ENCODE assay signal across 26 cellular contexts in the genomic region with DNA sequence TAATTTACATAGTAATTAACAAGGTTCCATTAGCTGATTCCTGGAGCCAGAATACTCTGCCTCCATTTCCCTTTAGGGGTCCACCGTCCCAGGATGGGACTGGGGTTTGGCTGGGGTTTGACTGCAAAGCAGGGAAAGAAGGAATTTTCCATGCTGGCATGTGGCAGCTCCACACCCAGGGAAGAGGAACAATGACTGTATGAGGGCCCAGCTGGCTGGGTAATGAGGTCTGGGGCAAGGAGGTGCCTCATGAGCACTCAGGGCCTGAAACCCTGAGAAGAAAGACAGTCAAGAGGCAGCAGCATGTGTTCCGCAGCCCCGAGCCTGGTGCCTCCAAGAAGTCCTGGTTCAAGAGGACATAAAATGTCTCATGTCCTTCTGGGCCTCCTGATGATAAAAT.
A peak's percentile ranks its signal among the peaks of the same experiment; 100 is the strongest.
DNase-seq lines count a peak whose midpoint lies in the region; ATAC-seq and TF ChIP-seq lines count a peak whose summit lies in the region.
"Had no signal": no experiment of that assay in that cellular context is flagged by ENCODE, and none has a peak within 500 bp of the region (broad histone marks: within the 10 kb centered on the region; RNA-seq: fewer than 3 reads in every experiment).

No MANE protein-coding gene starts in this region.

- H3K4me2 ChIP-seq in BLaER1, result peak overlapping the region; percentile 54
- no peak overlapping the region for H3K4me2 ChIP-seq in GM23248 (ENCODE audit: unreplicated experiment)

- H3K4me3 Mint-ChIP-seq in endodermal cell, result no peak overlapping the region
- H3K4me3 Mint-ChIP-seq: activated CD4-positive, alpha-beta memory T cell treated with anti-CD3 and anti-CD28 coated beads for 36 hours; activated naive CD8-positive, alpha-beta T cell treated with anti-CD3 and anti-CD28 coated beads for 36 hours; CD4-positive, CD25-positive, alpha-beta regulatory T cell; central memory CD8-positive, alpha-beta T cell; H9; nephron progenitor cell had no signal

- H3K9ac ChIP-seq in BLaER1, result no peak overlapping the region
- peak overlapping the region; percentile 24; the same call in 1 of the 2 replicates for H3K9ac ChIP-seq in GM23248
- H3K9ac ChIP-seq in endodermal cell (ENCODE audit: extremely low read depth, low read length, poor library complexity, severe bottlenecking), result no peak overlapping the region

- H3K36me3 ChIP-seq in BLaER1 (no peaks in the 10 kb centered on the region), GM23248 (ENCODE audit: low read depth) (no peaks in the 10 kb centered on the region), endodermal cell (ENCODE audit: control insufficient read depth, insufficient read depth, low read length) (no peaks in the 10 kb centered on the region), gastrocnemius medialis (no peaks in the 10 kb centered on the region)
- H3K36me3 ChIP-seq: pancreas, vagina had no signal

- H3K4me1 ChIP-seq in BLaER1, result peaks cover 64% of the 10 kb centered on the region
- H3K4me1 ChIP-seq in GM23248 (ENCODE audit: insufficient read depth), result peaks cover 33% of the 10 kb centered on the region
- no peaks in the 10 kb centered on the region for H3K4me1 ChIP-seq in endodermal cell (ENCODE audit: control insufficient read depth, insufficient read depth, low read length)
- H3K4me1 ChIP-seq in gastrocnemius medialis, result peaks cover 47 to 55% of the 10 kb centered on the region in 2 donors

- no peaks in the 10 kb centered on the region for H3K79me2 ChIP-seq in GM23248 (ENCODE audit: insufficient read depth)

- H3K4me1 Mint-ChIP-seq in endodermal cell, result peaks cover 20% of the 10 kb centered on the region
- H3K4me1 Mint-ChIP-seq: activated naive CD8-positive, alpha-beta T cell treated with anti-CD3 and anti-CD28 coated beads for 36 hours; CD4-positive, CD25-positive, alpha-beta regulatory T cell; central memory CD8-positive, alpha-beta T cell had no signal

- intact Hi-C loops in gastrocnemius medialis (cut with DNase I; ENCODE audit: low total_unique reads), result no loop called here

- peaks cover 10% of the 10 kb centered on the region; the same call in 1 of the 2 replicates for H3K27me3 ChIP-seq in BLaER1
- H3K27me3 ChIP-seq in GM23248 (replicated peaks; ENCODE audit: insufficient read depth), result no peaks in the 10 kb centered on the region
- H3K27me3 ChIP-seq in endodermal cell (ENCODE audit: control insufficient read depth, insufficient read depth, low read length, poor library complexity, severe bottlenecking), result no peaks in the 10 kb centered on the region
- no peaks in the 10 kb centered on the region for H3K27me3 ChIP-seq in gastrocnemius medialis
- H3K27me3 ChIP-seq: dorsolateral prefrontal cortex, pancreas, vagina had no signal

- H3K9me3 ChIP-seq in BLaER1 (no peaks in the 10 kb centered on the region), GM23248 (ENCODE audit: low read depth) (no peaks in the 10 kb centered on the region), endodermal cell (ENCODE audit: control insufficient read depth, low read length) (no peaks in the 10 kb centered on the region), gastrocnemius medialis (no peaks in the 10 kb centered on the region)
- H3K9me3 ChIP-seq: pancreas, vagina had no signal

- no peak overlapping the region for H3K27ac ChIP-seq in BLaER1
- H3K27ac ChIP-seq in GM23248, result no peak overlapping the region
- H3K27ac ChIP-seq in endodermal cell (ENCODE audit: low read depth, low read length), result no peak overlapping the region
- H3K27ac ChIP-seq in gastrocnemius medialis, result peak overlapping the region in 3 of 4 donors; percentile 17 to 73 (median 57)
- H3K27ac ChIP-seq: dorsolateral prefrontal cortex, pancreas, vagina had no signal

- no peaks in the 10 kb centered on the region for H3K9me2 ChIP-seq in GM23248 (ENCODE audit: insufficient read depth)

- TF ChIP-seq CTCF in endodermal cell (conservative IDR thresholded peaks at IDR 0.05), result no peak
- no peak for TF ChIP-seq CTCF in gastrocnemius medialis (IDR thresholded peaks at IDR 0.05 in 4 of 5, conservative IDR thresholded peaks at IDR 0.05 in 1 of 5)

- H3K9me3 Mint-ChIP-seq in endodermal cell, result no peaks in the 10 kb centered on the region
- H3K9me3 Mint-ChIP-seq: activated CD4-positive, alpha-beta memory T cell treated with anti-CD3 and anti-CD28 coated beads for 36 hours; activated naive CD8-positive, alpha-beta T cell treated with anti-CD3 and anti-CD28 coated beads for 36 hours; central memory CD8-positive, alpha-beta T cell; H9; nephron progenitor cell had no signal

- no peak overlapping the region for H2AFZ ChIP-seq in GM23248

- H3K27me3 Mint-ChIP-seq in endodermal cell (ENCODE audit: insufficient read depth), result no peaks in the 10 kb centered on the region
- H3K27me3 Mint-ChIP-seq: activated naive CD8-positive, alpha-beta T cell treated with anti-CD3 and anti-CD28 coated beads for 36 hours had no signal

- ATAC-seq in gastrocnemius medialis (no peak), GM21619 (IDR thresholded peaks at IDR 0.05; ENCODE audit: unreplicated experiment) (no peak), HG02610 (IDR thresholded peaks at IDR 0.05; ENCODE audit: unreplicated experiment) (no peak)
- ATAC-seq: pancreas had no signal

- no peak overlapping the region for H3K4me3 ChIP-seq in BLaER1
- no peak overlapping the region for H3K4me3 ChIP-seq in GM23248
- no peak overlapping the region for H3K4me3 ChIP-seq in endodermal cell (ENCODE audit: low read length)
- H3K4me3 ChIP-seq in gastrocnemius medialis, result no peak overlapping the region
- H3K4me3 ChIP-seq: dorsolateral prefrontal cortex, pancreas, vagina had no signal

- in situ Hi-C loops in GM23248 (cut with MboI), result no loop called here
- in situ Hi-C loops in gastrocnemius medialis (cut with MboI; ENCODE audit: low sequenced_read_pairs in 4 of 4), result no loop called here
- in situ Hi-C loops in KBM-7 (cut with MboI; ENCODE audit: low pct_unique_long_range_greater_than_20kb, low sequenced_read_pairs), result no loop called here

- peaks cover 39% of the 10 kb centered on the region for H4K20me1 ChIP-seq in BLaER1
- no peaks in the 10 kb centered on the region for H4K20me1 ChIP-seq in GM23248 (ENCODE audit: insufficient read depth)

- no peak for TF ChIP-seq POLR2A in gastrocnemius medialis (IDR thresholded peaks at IDR 0.05)

- no peaks in the 10 kb centered on the region for H3K36me3 Mint-ChIP-seq in endodermal cell (ENCODE audit: low read depth)
- H3K36me3 Mint-ChIP-seq: activated CD4-positive, alpha-beta memory T cell treated with anti-CD3 and anti-CD28 coated beads for 36 hours; activated naive CD8-positive, alpha-beta T cell treated with anti-CD3 and anti-CD28 coated beads for 36 hours; CD4-positive, CD25-positive, alpha-beta regulatory T cell had no signal

- no peak overlapping the region for H3K27ac Mint-ChIP-seq in endodermal cell
- H3K27ac Mint-ChIP-seq: activated CD4-positive, alpha-beta memory T cell treated with anti-CD3 and anti-CD28 coated beads for 36 hours; activated naive CD8-positive, alpha-beta T cell treated with anti-CD3 and anti-CD28 coated beads for 36 hours; CD4-positive, CD25-positive, alpha-beta regulatory T cell; H9; nephron progenitor cell had no signal

- peaks cover 19% of the 10 kb centered on the region for H3F3A ChIP-seq in GM23248 (ENCODE audit: insufficient read depth)

- 65 to 68% methylated on average over 3 of the region's 3 CpGs for WGBS in GM23248 (ENCODE audit: low coverage in 1 of 2, low lambda C conversion rate in 2 of 2, missing lambda C conversion rate in 2 of 2), 2 experiments
- 92 to 94% methylated on average over 2 to 3 of the region's 3 CpGs for WGBS in endodermal cell (ENCODE audit: insufficient coverage in 1 of 2, insufficient read length in 1 of 2), 2 experiments

- DNase-seq in GM23248 (peak; percentile 56), endodermal cell (peak; percentile 45), gastrocnemius medialis (no peak), EL (no peak), KBM-7 (no peak)
- DNase-seq: activated CD4-positive, alpha-beta memory T cell treated with anti-CD3 and anti-CD28 coated beads for 36 hours; activated CD4-positive, CD25-positive, alpha-beta regulatory T cell treated with anti-CD3 and anti-CD28 coated beads, Interleukin-2, amount 50 U/mL, for 72 hours; activated effector memory CD4-positive, alpha-beta T cell treated with anti-CD3 and anti-CD28 coated beads, Interleukin-2, amount 50 U/mL, for 16 hours; activated naive CD8-positive, alpha-beta T cell treated with anti-CD3 and anti-CD28 coated beads for 36 hours; activated T-cell treated with anti-CD3 and anti-CD28 coated beads, Interleukin-2, amount 50 U/mL, for 1 hour; CD4-positive, CD25-positive, alpha-beta regulatory T cell; dorsolateral prefrontal cortex; H9; MM.1S; NCI-H1417; NCI-H2081; NCI-H226; nephron progenitor cell; pancreas; retina; stimulated activated CD4-positive, alpha-beta T cell treated with anti-CD3 and anti-CD28 coated beads, Interleukin-2, amount 100 ng/mL, for 48 hours had no signal

Comparison
In these comparisons a context has a peak if more than half of its experiments do, and no peak if none do; other contexts are left out.
1. H3K27ac ChIP-seq: peak in gastrocnemius medialis (3 of 4); none in BLaER1 (single experiment), GM23248 (single experiment) and endodermal cell (single experiment).
2. DNase-seq: peak in GM23248 (single experiment) and endodermal cell (single experiment); none in gastrocnemius medialis (0 of 2), EL (single experiment) and KBM-7 (single experiment).